In the genomic region with DNA sequence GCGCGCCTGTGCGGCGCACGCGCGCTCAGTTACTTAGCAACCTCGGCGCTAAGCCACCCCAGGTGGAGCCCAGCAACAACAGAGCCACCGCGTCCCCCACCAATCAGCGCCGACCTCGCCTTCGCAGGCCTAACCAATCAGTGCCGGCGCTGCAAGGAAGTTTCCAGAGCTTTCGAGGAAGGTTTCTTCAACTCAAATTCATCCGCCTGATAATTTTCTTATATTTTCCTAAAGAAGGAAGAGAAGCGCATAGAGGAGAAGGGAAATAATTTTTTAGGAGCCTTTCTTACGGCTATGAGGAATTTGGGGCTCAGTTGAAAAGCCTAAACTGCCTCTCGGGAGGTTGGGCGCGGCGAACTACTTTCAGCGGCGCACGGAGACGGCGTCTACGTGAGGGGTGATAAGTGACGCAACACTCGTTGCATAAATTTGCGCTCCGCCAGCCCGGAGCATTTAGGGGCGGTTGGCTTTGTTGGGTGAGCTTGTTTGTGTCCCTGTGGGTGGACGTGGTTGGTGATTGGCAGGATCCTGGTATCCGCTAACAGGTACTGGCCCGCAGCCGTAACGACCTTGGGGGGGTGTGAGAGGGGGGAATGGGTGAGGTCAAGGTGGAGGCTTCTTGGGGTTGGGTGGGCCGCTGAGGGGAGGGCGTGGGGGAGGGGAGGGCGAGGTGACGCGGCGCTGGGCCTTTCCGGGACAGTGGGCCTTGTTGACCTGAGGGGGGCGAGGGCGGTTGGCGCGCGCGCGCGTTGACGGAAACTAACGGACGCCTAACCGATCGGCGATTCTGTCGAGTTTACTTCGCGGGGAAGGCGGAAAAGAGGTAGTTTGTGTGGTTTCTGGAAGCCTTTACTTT, we compare ENCODE assay signal across 1 cellular context.
TF ChIP-seq lines count a peak whose summit lies in the region.

A gene (plus strand): TSS at position 452 of the 856 bp plus-strand sequence. CDS start 817 bp downstream, outside the sequence.

TF ChIP-seq in HepG2, 621 proteins besides CTCF, POLR2A, EP300 and RAD21 (continued from another document):
- TF ChIP-seq, protein P1, sequence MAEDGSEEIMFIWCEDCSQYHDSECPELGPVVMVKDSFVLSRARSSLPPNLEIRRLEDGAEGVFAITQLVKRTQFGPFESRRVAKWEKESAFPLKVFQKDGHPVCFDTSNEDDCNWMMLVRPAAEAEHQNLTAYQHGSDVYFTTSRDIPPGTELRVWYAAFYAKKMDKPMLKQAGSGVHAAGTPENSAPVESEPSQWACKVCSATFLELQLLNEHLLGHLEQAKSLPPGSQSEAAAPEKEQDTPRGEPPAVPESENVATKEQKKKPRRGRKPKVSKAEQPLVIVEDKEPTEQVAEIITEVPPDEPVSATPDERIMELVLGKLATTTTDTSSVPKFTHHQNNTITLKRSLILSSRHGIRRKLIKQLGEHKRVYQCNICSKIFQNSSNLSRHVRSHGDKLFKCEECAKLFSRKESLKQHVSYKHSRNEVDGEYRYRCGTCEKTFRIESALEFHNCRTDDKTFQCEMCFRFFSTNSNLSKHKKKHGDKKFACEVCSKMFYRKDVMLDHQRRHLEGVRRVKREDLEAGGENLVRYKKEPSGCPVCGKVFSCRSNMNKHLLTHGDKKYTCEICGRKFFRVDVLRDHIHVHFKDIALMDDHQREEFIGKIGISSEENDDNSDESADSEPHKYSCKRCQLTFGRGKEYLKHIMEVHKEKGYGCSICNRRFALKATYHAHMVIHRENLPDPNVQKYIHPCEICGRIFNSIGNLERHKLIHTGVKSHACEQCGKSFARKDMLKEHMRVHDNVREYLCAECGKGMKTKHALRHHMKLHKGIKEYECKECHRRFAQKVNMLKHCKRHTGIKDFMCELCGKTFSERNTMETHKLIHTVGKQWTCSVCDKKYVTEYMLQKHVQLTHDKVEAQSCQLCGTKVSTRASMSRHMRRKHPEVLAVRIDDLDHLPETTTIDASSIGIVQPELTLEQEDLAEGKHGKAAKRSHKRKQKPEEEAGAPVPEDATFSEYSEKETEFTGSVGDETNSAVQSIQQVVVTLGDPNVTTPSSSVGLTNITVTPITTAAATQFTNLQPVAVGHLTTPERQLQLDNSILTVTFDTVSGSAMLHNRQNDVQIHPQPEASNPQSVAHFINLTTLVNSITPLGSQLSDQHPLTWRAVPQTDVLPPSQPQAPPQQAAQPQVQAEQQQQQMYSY (CRISPR knock-in tag; IDR thresholded peaks at IDR 0.05), result no peak
- TF ChIP-seq ZNF556 (CRISPR knock-in tag; IDR thresholded peaks at IDR 0.05; ENCODE audit: borderline replicate concordance), result no peak
- 0 out of 2 replicates have a peak, but pooled peaks have one; percentile 29 for TF ChIP-seq ZNF615 (CRISPR knock-in tag; IDR thresholded peaks at IDR 0.05; ENCODE audit: borderline replicate concordance)
TF ChIP-seq in HepG2: peak in this region for 275.
